14 cellular contexts compared by ENCODE assay signal in genomic region chr2:21754164-21754788, GRCh38.
DNase-seq lines count a peak whose midpoint lies in the region; ATAC-seq, FAIRE-seq and TF ChIP-seq lines count a peak whose summit lies in the region.
"Had no signal": no experiment of that assay in that cellular context is flagged by ENCODE, and none has a peak within 500 bp of the region (broad histone marks: within the 10 kb centered on the region; RNA-seq: fewer than 3 reads in every experiment).

No MANE protein-coding gene starts in this region.

- dilution Hi-C loops in endothelial cell of umbilical vein (cut with MboI; ENCODE audit: extremely low pct_ligation_motif_present, low sequenced_read_pairs), result no loop called here

- no peak for ATAC-seq in HG03460 (IDR thresholded peaks at IDR 0.05; ENCODE audit: unreplicated experiment)

- peak; percentile 13 for DNase-seq in NCI-H345 (lab: John Stamatoyannopoulos, UW)
- DNase-seq in NCI-H345 treated with DMSO at 0.1 percent for 48 hours (lab: John Stamatoyannopoulos, UW; ENCODE audit: unreplicated experiment), result no peak
- DNase-seq in NAMALWA (ENCODE audit: low spot score), result peak; percentile 7
- DNase-seq in endothelial cell of umbilical vein (ENCODE audit: low read depth, low spot score), result peak; percentile 13
- no peak for DNase-seq in neural crest cell (ENCODE audit: low read depth, low spot score)
- no peak for DNase-seq in stimulated activated naive CD4-positive, alpha-beta T cell treated with Interleukin-2 at 50 U/mL for 16 hours (lab: John Stamatoyannopoulos, UW)
- DNase-seq in NK-92 (lab: John Stamatoyannopoulos, UW; ENCODE audit: unreplicated experiment), result no peak
- DNase-seq: activated CD4-positive, alpha-beta T cell treated with anti-CD3 and anti-CD28 coated beads, Interleukin-2, amount 10 ng/mL, durations not matched to agents 24 days and 14 days; activated gamma-delta T cell treated with Interleukin-2 at 50 U/mL for 16 hours; NCI-H187 treated with DMSO at 0.1 percent for 48 hours; SW 1271 had no signal

- H3K79me2 ChIP-seq in endothelial cell of umbilical vein (ENCODE audit: control insufficient read depth, insufficient read depth, low read length), result no peaks in the 10 kb centered on the region

- no peaks in the 10 kb centered on the region for H3K9me1 ChIP-seq in endothelial cell of umbilical vein (replicated peaks; ENCODE audit: control insufficient read depth, extremely low read depth, insufficient read depth, low read length)

- no peaks in the 10 kb centered on the region for H3K27me3 ChIP-seq in endothelial cell of umbilical vein (ENCODE audit: control insufficient read depth in 2 of 2, insufficient read depth in 2 of 2, low read length in 2 of 2)
- H3K27me3 ChIP-seq: vagina had no signal

- H3K9me3 ChIP-seq in endothelial cell of umbilical vein (replicated peaks; ENCODE audit: control insufficient read depth, insufficient read depth, low read length), result no peaks in the 10 kb centered on the region
- H3K9me3 ChIP-seq: vagina had no signal

- no peaks in the 10 kb centered on the region for H3K36me3 Mint-ChIP-seq in neural crest cell (ENCODE audit: low read depth)

- TF ChIP-seq CTCF in endothelial cell of umbilical vein (IDR thresholded peaks at IDR 0.05; ENCODE audit: extremely low read depth in 1 of 2, insufficient read depth in 1 of 2, low read depth in 1 of 2, low read length in 2 of 2) (no peak), neural crest cell (conservative IDR thresholded peaks at IDR 0.05) (peak; percentile 42)

- H3K4me3 Mint-ChIP-seq in neural crest cell, result no peak overlapping the region
- H3K4me3 Mint-ChIP-seq: activated CD4-positive, alpha-beta T cell treated with anti-CD3 and anti-CD28 coated beads, Interleukin-2, amount 10 ng/mL, durations not matched to agents 24 days and 14 days; dendritic cell treated with granulocyte-macrophage colony-stimulating factor and Interleukin-4, amounts not matched to agents 40 ng/mL and 50 ng/mL, for 4 days had no signal

- no peaks in the 10 kb centered on the region for H3K9me3 Mint-ChIP-seq in neural crest cell
- H3K9me3 Mint-ChIP-seq: dendritic cell treated with granulocyte-macrophage colony-stimulating factor and Interleukin-4, amounts not matched to agents 40 ng/mL and 50 ng/mL, for 4 days had no signal

- no peak for FAIRE-seq in endothelial cell of umbilical vein (lab: Jason Lieb, UNC)

- H3K4me3 ChIP-seq in endothelial cell of umbilical vein (replicated peaks in 1 of 3; ENCODE audit: insufficient read depth in 1 of 3, low read depth in 1 of 3, low read length in 3 of 3), result no peak overlapping the region
- H3K4me3 ChIP-seq: vagina had no signal

- no peak overlapping the region for H2AFZ ChIP-seq in endothelial cell of umbilical vein (ENCODE audit: low read depth, low read length)

- no peaks in the 10 kb centered on the region for H3K4me1 ChIP-seq in endothelial cell of umbilical vein (ENCODE audit: control insufficient read depth, extremely low read depth, insufficient read depth, low read length)
- H3K4me1 ChIP-seq: vagina had no signal

- no peaks in the 10 kb centered on the region for H4K20me1 ChIP-seq in endothelial cell of umbilical vein (replicated peaks; ENCODE audit: control insufficient read depth, extremely low read depth, insufficient read depth, low read length)

- intact Hi-C loops in endothelial cell of umbilical vein (cut with micrococcal nuclease), result no loop called here

- CTCF ChIA-PET in endothelial cell of umbilical vein (lab: Charles Lee), result no interaction called here

- TF ChIP-seq POLR2A in endothelial cell of umbilical vein (IDR thresholded peaks at IDR 0.05; ENCODE audit: low read depth, low read length), result no peak

- POLR2A ChIA-PET in endothelial cell of umbilical vein (lab: Charles Lee), result no interaction called here

- H3K4me2 ChIP-seq in endothelial cell of umbilical vein (ENCODE audit: insufficient read depth, low read length), result no peak overlapping the region

- no TSS peak for BruUV-seq in endothelial cell of umbilical vein (replicated peaks; lab: Mats Ljungman, UMichigan)

- H3K27ac Mint-ChIP-seq in neural crest cell (ENCODE audit: unreplicated experiment), result no peak overlapping the region
- H3K27ac Mint-ChIP-seq: activated CD4-positive, alpha-beta T cell treated with anti-CD3 and anti-CD28 coated beads, Interleukin-2, amount 10 ng/mL, durations not matched to agents 24 days and 14 days; dendritic cell treated with granulocyte-macrophage colony-stimulating factor and Interleukin-4, amounts not matched to agents 40 ng/mL and 50 ng/mL, for 4 days had no signal

- no peaks in the 10 kb centered on the region for H3K36me3 ChIP-seq in endothelial cell of umbilical vein (ENCODE audit: control insufficient read depth in 2 of 2, extremely low read depth in 1 of 2, insufficient read depth in 2 of 2, low read length in 2 of 2)
- H3K36me3 ChIP-seq: vagina had no signal

- no peaks in the 10 kb centered on the region for H3K27me3 Mint-ChIP-seq in neural crest cell (ENCODE audit: low read depth)
- H3K27me3 Mint-ChIP-seq: activated CD4-positive, alpha-beta T cell treated with anti-CD3 and anti-CD28 coated beads, Interleukin-2, amount 10 ng/mL, durations not matched to agents 24 days and 14 days; dendritic cell treated with granulocyte-macrophage colony-stimulating factor and Interleukin-4, amounts not matched to agents 40 ng/mL and 50 ng/mL, for 4 days had no signal

- H3K27ac ChIP-seq in endothelial cell of umbilical vein (ENCODE audit: insufficient read depth, low read depth, low read length), result no peak overlapping the region
- H3K27ac ChIP-seq: vagina had no signal

- no peaks in the 10 kb centered on the region for H3K4me1 Mint-ChIP-seq in neural crest cell
- H3K4me1 Mint-ChIP-seq: activated CD4-positive, alpha-beta T cell treated with anti-CD3 and anti-CD28 coated beads, Interleukin-2, amount 10 ng/mL, durations not matched to agents 24 days and 14 days had no signal

- no peak overlapping the region for H3K9ac ChIP-seq in endothelial cell of umbilical vein (replicated peaks; ENCODE audit: extremely low read depth, insufficient read depth, low read length)

TF ChIP-seq in endothelial cell of umbilical vein, 7 proteins besides CTCF, POLR2A, EP300 and RAD21:
- TF ChIP-seq JUN (IDR thresholded peaks at IDR 0.05; ENCODE audit: borderline replicate concordance, insufficient read depth, insufficient read length, low read depth) (no peak), MYC (IDR thresholded peaks at IDR 0.05; ENCODE audit: low read depth, low read length) (no peak), EZH2 (IDR thresholded peaks at IDR 0.05; ENCODE audit: borderline replicate concordance, low read depth, low read length, severe bottlenecking) (no peak), FOS (IDR thresholded peaks at IDR 0.05; ENCODE audit: borderline replicate concordance, insufficient read depth, low read length) (no peak), MAX (IDR thresholded peaks at IDR 0.05; ENCODE audit: insufficient read depth, insufficient read length) (no peak), GATA2 (IDR thresholded peaks at IDR 0.05; ENCODE audit: insufficient read depth, insufficient read length, low read depth, low read length) (no peak), POLR2AphosphoS5 (IDR thresholded peaks at IDR 0.05; ENCODE audit: insufficient read depth, low read depth, low read length) (no peak)

Comparison
In these comparisons a context has a peak if more than half of its experiments do, and no peak if none do; other contexts are left out.
1. DNase-seq: peak in NCI-H345 (single experiment), NAMALWA (single experiment) and endothelial cell of umbilical vein (single experiment); none in NCI-H345 treated with DMSO at 0.1 percent for 48 hours (single experiment), neural crest cell (single experiment), stimulated activated naive CD4-positive, alpha-beta T cell treated with Interleukin-2 at 50 U/mL for 16 hours (single experiment) and NK-92 (single experiment).